ENCODE assay signal across 7 cellular contexts in genomic region chr7:142357953-142358520, GRCh38.
A peak's percentile ranks its signal among the peaks of the same experiment; 100 is the strongest.
DNase-seq lines count a peak whose midpoint lies in the region; ATAC-seq and TF ChIP-seq lines count a peak whose summit lies in the region.

No MANE protein-coding gene starts in this region.

- DNase-seq in NCI-H460 (ENCODE audit: extremely low read depth, low read depth) = peak; percentile 64
- peak; percentile 80 for DNase-seq in amniotic epithelial cell (ENCODE audit: low read depth)
- peak; percentile 75 for DNase-seq in iPS DF 4.7 (ENCODE audit: extremely low read depth, low spot score)
- DNase-seq in stimulated activated CD8-positive, alpha-beta memory T cell treated with anti-CD3 and anti-CD28 coated beads, Interleukin-4, amount 100 ng/mL, for 48 hours = peak; percentile 42

- H3K79me2 ChIP-seq in DOHH2 (ENCODE audit: control insufficient read depth, low read length) = no peaks in the 10 kb centered on the region

- ATAC-seq in GM19324 (IDR thresholded peaks at IDR 0.05; ENCODE audit: low FRiP score, unreplicated experiment) (peak; percentile 64), HG03175 (IDR thresholded peaks at IDR 0.05; ENCODE audit: unreplicated experiment) (peak; percentile 84)

- H3K4me3 ChIP-seq in DOHH2 (ENCODE audit: low read length) = peak overlapping the region; percentile 31

- H3K27me3 ChIP-seq in DOHH2 (ENCODE audit: control insufficient read depth, low read length) = peaks cover 8% of the 10 kb centered on the region; the same call in 1 of the 2 replicates

- peak overlapping the region; percentile 51 for H3K4me2 ChIP-seq in DOHH2 (ENCODE audit: low read length)

- H3F3A ChIP-seq in DOHH2 (ENCODE audit: control insufficient read depth, insufficient read depth) = no peaks in the 10 kb centered on the region

- no peaks in the 10 kb centered on the region for H3K4me1 ChIP-seq in DOHH2 (ENCODE audit: control insufficient read depth, low read length)

- no peaks in the 10 kb centered on the region for H3K36me3 ChIP-seq in DOHH2 (ENCODE audit: control insufficient read depth, low read length)

- peak; percentile 98 for TF ChIP-seq CTCF in DOHH2 (IDR thresholded peaks at IDR 0.05; ENCODE audit: low read depth, low read length, poor library complexity, severe bottlenecking)

- H3K27ac ChIP-seq in DOHH2 (ENCODE audit: low read depth, low read length) = no peak overlapping the region

- no peaks in the 10 kb centered on the region for H4K20me1 ChIP-seq in DOHH2 (ENCODE audit: control insufficient read depth, insufficient read depth, low read depth, low read length)

- H3K9me3 ChIP-seq in DOHH2 (ENCODE audit: control insufficient read depth, insufficient read depth, low read length) = no peaks in the 10 kb centered on the region

- no peaks in the 10 kb centered on the region for H3K9me2 ChIP-seq in DOHH2 (replicated peaks; ENCODE audit: control insufficient read depth, low read length)
